In the genomic region with DNA sequence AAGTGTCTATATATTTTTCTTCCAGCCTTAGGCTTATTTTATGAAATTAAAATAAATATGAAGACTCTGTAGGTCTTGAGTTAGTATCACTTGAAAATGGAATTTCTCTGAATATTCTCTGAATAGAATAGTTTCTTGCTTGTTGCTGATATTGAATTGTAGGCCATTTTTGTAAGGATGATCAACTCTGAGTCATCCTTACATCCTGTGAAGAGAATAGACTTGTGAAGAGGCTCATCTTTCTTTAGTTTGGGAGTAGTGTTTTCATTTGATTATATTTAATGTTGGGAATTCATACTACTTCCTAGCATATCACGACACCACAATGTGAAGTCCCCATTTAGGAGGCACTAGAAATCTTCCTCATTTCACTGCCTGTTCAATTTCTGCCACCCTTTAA, we compare ENCODE assay signal across 22 cellular contexts. TPM values are rescaled to one million over a fixed set of nuclear protein-coding genes. Genes with fewer than 3 reads are reported as not detected.
DNase-seq lines count a peak whose midpoint lies in the region; ATAC-seq, FAIRE-seq and TF ChIP-seq lines count a peak whose summit lies in the region.
"Had no signal": no experiment of that assay in that cellular context is flagged by ENCODE, and none has a peak within 500 bp of the region (broad histone marks: within the 10 kb centered on the region; RNA-seq: fewer than 3 reads in every experiment).

No MANE protein-coding gene starts in this region.

- no peaks in the 10 kb centered on the region for H3K9me3 ChIP-seq in keratinocyte (ENCODE audit: control insufficient read depth, low read depth, low read length)
- H3K9me3 ChIP-seq: HAP-1, SJSA1 had no signal

- peak overlapping the region; percentile 38 for H3K27ac ChIP-seq in keratinocyte (ENCODE audit: control insufficient read depth, insufficient read depth, low read length)
- H3K27ac ChIP-seq: C4-2B, PC-9, SJSA1 had no signal

- H3K4me3 ChIP-seq in bronchial epithelial cell (ENCODE audit: low read depth, low read length), result no peak overlapping the region
- peak overlapping the region in 1 of 3 experiments; percentile 3 for H3K4me3 ChIP-seq in keratinocyte (ENCODE audit: control insufficient read depth in 2 of 3, extremely low read depth in 1 of 3, insufficient read depth in 2 of 3, low read depth in 1 of 3, low read length in 3 of 3)
- H3K4me3 ChIP-seq: HAP-1, PC-9, SJSA1 had no signal

- ATAC-seq in HG02973 (IDR thresholded peaks at IDR 0.05; ENCODE audit: unreplicated experiment), result no peak
- ATAC-seq: HepG2 had no signal

- H3K79me2 ChIP-seq in keratinocyte (ENCODE audit: control insufficient read depth, insufficient read depth, low read length), result no peaks in the 10 kb centered on the region

- H3K36me3 ChIP-seq in bronchial epithelial cell (ENCODE audit: control insufficient read depth, insufficient read depth, low read length) (no peaks in the 10 kb centered on the region), keratinocyte (ENCODE audit: control insufficient read depth in 2 of 2, extremely low read depth in 1 of 2, insufficient read depth in 2 of 2, low read length in 2 of 2) (no peaks in the 10 kb centered on the region)
- H3K36me3 ChIP-seq: HAP-1, SJSA1 had no signal

- peak overlapping the region; percentile 73 for H2AFZ ChIP-seq in keratinocyte (ENCODE audit: control insufficient read depth, low read length)
- H2AFZ ChIP-seq: PC-9 had no signal

- no peak overlapping the region for H3K9ac ChIP-seq in keratinocyte (ENCODE audit: control insufficient read depth, extremely low read depth, insufficient read depth, low read length)

- dilution Hi-C loops in keratinocyte (cut with MboI; ENCODE audit: extremely low pct_ligation_motif_present, low sequenced_read_pairs), result no loop called here

- no peaks in the 10 kb centered on the region for H4K20me1 ChIP-seq in keratinocyte (ENCODE audit: control insufficient read depth, extremely low read depth, insufficient read depth, low read length)

- H3K27me3 ChIP-seq in bronchial epithelial cell (ENCODE audit: control insufficient read depth, insufficient read depth, low read length) (no peaks in the 10 kb centered on the region), keratinocyte (ENCODE audit: control insufficient read depth, extremely low read depth, insufficient read depth, low read length) (no peaks in the 10 kb centered on the region)
- H3K27me3 ChIP-seq: SJSA1 had no signal

- H3K4me2 ChIP-seq in keratinocyte (ENCODE audit: control insufficient read depth, extremely low read depth, insufficient read depth, low read depth, low read length), result peak overlapping the region; percentile 63
- H3K4me2 ChIP-seq: PC-9 had no signal

- DNase-seq in ELR (ENCODE audit: low read depth), result peak; percentile 45
- peak; percentile 63 for DNase-seq in HT1080 (ENCODE audit: low read depth)
- peak; percentile 65 for DNase-seq in bronchial epithelial cell (ENCODE audit: low read depth)
- DNase-seq in keratinocyte (ENCODE audit: low read depth, low spot score), result no peak
- DNase-seq in HT-29 (ENCODE audit: low spot score), result no peak
- DNase-seq in KBM-7, result no peak
- DNase-seq in kidney tubule cell (ENCODE audit: low spot score), result no peak
- DNase-seq: DMS79 treated with DMSO at 0.1 percent for 48 hours, NCI-H1048, NCI-H1436, NCI-H1930, NCI-H226, NCI-H524, NCI-H82, PC-9, SW 1271 had no signal

- no peaks in the 10 kb centered on the region for H3K9me1 ChIP-seq in keratinocyte (ENCODE audit: control insufficient read depth, extremely low read depth, insufficient read depth, low read length)

- no peak for FAIRE-seq in bronchial epithelial cell (lab: Jason Lieb, UNC)
- peak; percentile 41 for FAIRE-seq in keratinocyte (lab: Jason Lieb, UNC)
- FAIRE-seq: HepG2 had no signal

- in situ Hi-C loops in KBM-7 (cut with MboI; ENCODE audit: low pct_unique_long_range_greater_than_20kb, low sequenced_read_pairs), result no loop called here

- no peak for TF ChIP-seq CTCF in bronchial epithelial cell (IDR thresholded peaks at IDR 0.05; ENCODE audit: insufficient read depth, low read length, severe bottlenecking)
- no peak for TF ChIP-seq CTCF in keratinocyte (optimal IDR thresholded peaks at IDR 0.05 in 1 of 3, IDR thresholded peaks at IDR 0.05 in 1 of 3, conservative IDR thresholded peaks at IDR 0.05 in 1 of 3; ENCODE audit: extremely low read depth in 1 of 3, insufficient read depth in 2 of 3, low read length in 3 of 3)

- H3K4me1 ChIP-seq in keratinocyte (ENCODE audit: control insufficient read depth, extremely low read depth, insufficient read depth, low read length), result peaks cover 43% of the 10 kb centered on the region
- H3K4me1 ChIP-seq: HAP-1 had no signal

RNA-seq across cellular contexts. Expression of gene CD1D, which starts 27.5 kb away (rescaled TPM):
- total RNA-seq in HT1080 (2014; rRNA removed; shearing (Covaris generic)), result 0.69 and 0.73 TPM in 2 replicates
- polyA plus RNA-seq in HT1080 (2015; cell fraction: cytosol; rRNA removed), result 0.07 and 0.17 TPM in 2 replicates
- 0.16 and 0.18 TPM in 2 replicates for polyA plus RNA-seq in HT1080 (2015; cell fraction: nucleus; rRNA removed)
- total RNA-seq in bronchial epithelial cell, result 3.1 and 3.9 TPM in 2 replicates
- 2.5 to 3.0 TPM (median 2.8 TPM) in 3 replicates for polyA plus RNA-seq in keratinocyte
- 0.72 TPM for polyA plus RNA-seq in keratinocyte (2011; ENCODE audit: low read depth)
- 1.2 and 1.4 TPM in 2 replicates for polyA plus RNA-seq in keratinocyte (2011; cell fraction: cytosol; rRNA removed)
- 5.2 TPM in 2 replicates for polyA plus RNA-seq in keratinocyte (2011; cell fraction: nucleus; rRNA removed)
- 0.90 and 3.0 TPM in 2 replicates for polyA plus RNA-seq in keratinocyte (2012; ENCODE audit: low replicate concordance)
- polyA minus RNA-seq in keratinocyte, result 0.69 to 2.4 TPM (median 1.7 TPM) in 3 replicates
- polyA minus RNA-seq in keratinocyte (2011; cell fraction: cytosol; rRNA and poly(A)+ RNA removed), result 2.9 TPM
- polyA minus RNA-seq in keratinocyte (2011; cell fraction: nucleus; rRNA and poly(A)+ RNA removed), result 3.3 and 4.1 TPM in 2 replicates
- total RNA-seq in HT-29 (2014; rRNA removed; shearing (Covaris generic)), result not detected in 2 replicates
- total RNA-seq: G401, HepG2, PC-9, SJSA1 had no signal
- polyA plus RNA-seq: HepG2 had no signal

Comparison
In these comparisons a context has a peak if more than half of its experiments do, and no peak if none do; other contexts are left out.
1. DNase-seq: peak in ELR (single experiment), HT1080 (single experiment) and bronchial epithelial cell (single experiment); none in keratinocyte (single experiment), HT-29 (single experiment), KBM-7 (single experiment) and kidney tubule cell (single experiment).